In genomic region chr5:134570365-134570758, GRCh38 we compare ENCODE assay signal across 12 cellular contexts. TPM values are rescaled to one million over a fixed set of nuclear protein-coding genes. Genes with fewer than 3 reads are reported as not detected.
DNase-seq lines count a peak whose midpoint lies in the region; ATAC-seq and TF ChIP-seq lines count a peak whose summit lies in the region.
"Had no signal": no experiment of that assay in that cellular context is flagged by ENCODE, and none has a peak within 500 bp of the region (broad histone marks: within the 10 kb centered on the region; RNA-seq: fewer than 3 reads in every experiment).

No MANE protein-coding gene starts in this region.

- no peaks in the 10 kb centered on the region for H3K9me3 ChIP-seq in CD4-positive, alpha-beta T cell (ENCODE audit: control insufficient read depth, low read length)
- H3K9me3 ChIP-seq in H9 (ENCODE audit: control insufficient read depth, low read depth, low read length) (no peaks in the 10 kb centered on the region), PC-9 (ENCODE audit: insufficient read depth, low read depth) (no peaks in the 10 kb centered on the region)

- H4K20me1 ChIP-seq in H9 (ENCODE audit: control insufficient read depth, insufficient read depth, insufficient read length) (no peaks in the 10 kb centered on the region), PC-9 (ENCODE audit: insufficient read depth) (peaks cover 20% of the 10 kb centered on the region)

- no peak overlapping the region for H2AK5ac ChIP-seq in H9 (ENCODE audit: insufficient read length, low read length)

- no peak overlapping the region for H2BK20ac ChIP-seq in H9 (ENCODE audit: low read depth, low read length, poor library complexity, severe bottlenecking)

- no peaks in the 10 kb centered on the region for H3F3A ChIP-seq in PC-9 (ENCODE audit: insufficient read depth, low read depth)

- no peak overlapping the region for H3K4me3 ChIP-seq in PC-9
- H3K4me3 ChIP-seq: GM12878 had no signal

- no peak overlapping the region for H2BK5ac ChIP-seq in H9 (ENCODE audit: insufficient read length, low read length)

- H3K36me3 Mint-ChIP-seq in CD4-positive, alpha-beta T cell (ENCODE audit: low read depth), result peaks cover 94% of the 10 kb centered on the region
- H3K36me3 Mint-ChIP-seq in H9 (ENCODE audit: insufficient read depth in 1 of 3, low read depth in 3 of 3) (peaks cover 28 to 92% (median 75%) of the 10 kb centered on the region in 3 experiments), nephron progenitor cell (ENCODE audit: low read depth) (no peaks in the 10 kb centered on the region)

- no peak overlapping the region for H3K9ac ChIP-seq in H9 (ENCODE audit: extremely low read depth, insufficient read length, low read length)

- no peak overlapping the region for H3K14ac ChIP-seq in H9 (ENCODE audit: insufficient read depth, low read length)

- H3K36me3 ChIP-seq in PC-9 (ENCODE audit: low read depth), result peaks cover 6% of the 10 kb centered on the region; the same call in 1 of the 2 replicates

- H2BK12ac ChIP-seq in H9 (ENCODE audit: insufficient read length, low read depth, low read length), result no peak overlapping the region

- no peak overlapping the region for H3K4me2 ChIP-seq in H9 (ENCODE audit: insufficient read depth, insufficient read length, low read length)
- no peak overlapping the region for H3K4me2 ChIP-seq in PC-9

- H3K9me3 Mint-ChIP-seq in CD4-positive, alpha-beta T cell, result no peaks in the 10 kb centered on the region
- H3K9me3 Mint-ChIP-seq in H9 (no peaks in the 10 kb centered on the region), nephron progenitor cell (no peaks in the 10 kb centered on the region)
- H3K9me3 Mint-ChIP-seq: CD4-positive, CD25-positive, alpha-beta regulatory T cell had no signal

- BruUV-seq in PC-9 (replicated peaks; lab: Mats Ljungman, UMichigan), result no TSS peak

- H3K4me1 ChIP-seq in H9 (ENCODE audit: insufficient read depth, low read length), result no peaks in the 10 kb centered on the region
- H3K4me1 ChIP-seq in PC-9 (replicated peaks; ENCODE audit: insufficient read depth), result no peaks in the 10 kb centered on the region

- no peaks in the 10 kb centered on the region for H3K79me1 ChIP-seq in H9 (ENCODE audit: insufficient read depth, low read depth, low read length, poor library complexity, severe bottlenecking)

- H3K27ac Mint-ChIP-seq in CD4-positive, alpha-beta T cell, result peak overlapping the region; percentile 53
- H3K27ac Mint-ChIP-seq in H9, result peak overlapping the region; percentile 42 to 95 (median 92); a peak in 6 of 7 replicates
- H3K27ac Mint-ChIP-seq in nephron progenitor cell, result peak overlapping the region; percentile 96

- DNase-seq in CD4-positive, alpha-beta T cell, result no peak
- DNase-seq in H9 (no peak), nephron progenitor cell (no peak), PC-9 (no peak)
- DNase-seq: CD4-positive, CD25-positive, alpha-beta regulatory T cell; EL; NCI-H2171 treated with DMSO at 0.1 percent for 48 hours had no signal

- H3K4me1 Mint-ChIP-seq in CD4-positive, alpha-beta T cell (ENCODE audit: low read depth), result no peaks in the 10 kb centered on the region
- H3K4me1 Mint-ChIP-seq in H9 (peaks cover 4 to 12% of the 10 kb centered on the region in 2 experiments), nephron progenitor cell (peaks cover 55% of the 10 kb centered on the region)

- H3K18ac ChIP-seq in H9 (ENCODE audit: insufficient read length, low read depth, low read length), result no peak overlapping the region

- no peak overlapping the region for H3K4ac ChIP-seq in H9 (ENCODE audit: low read depth, low read length)

- H2AFZ ChIP-seq in H9 (ENCODE audit: low read length), result no peak overlapping the region
- H2AFZ ChIP-seq in PC-9, result no peak overlapping the region

- no peaks in the 10 kb centered on the region for H3K79me2 ChIP-seq in H9 (ENCODE audit: insufficient read depth, low read length)
- H3K79me2 ChIP-seq in PC-9 (ENCODE audit: low read depth), result no peaks in the 10 kb centered on the region

- H3K27me3 Mint-ChIP-seq in CD4-positive, alpha-beta T cell, result no peaks in the 10 kb centered on the region
- H3K27me3 Mint-ChIP-seq in H9 (ENCODE audit: low read depth) (no peaks in the 10 kb centered on the region), nephron progenitor cell (ENCODE audit: low read depth, poor library complexity) (no peaks in the 10 kb centered on the region)
- H3K27me3 Mint-ChIP-seq: CD4-positive, CD25-positive, alpha-beta regulatory T cell had no signal

- intact Hi-C loops in CD4-positive, alpha-beta T cell (cut with DNase I, micrococcal nuclease), result no loop called here
- intact Hi-C loops in PC-9 (cut with micrococcal nuclease; ENCODE audit: unreplicated experiment), result no loop called here

- H4K5ac ChIP-seq in H9 (ENCODE audit: insufficient read length, low read depth, low read length), result no peak overlapping the region

- H3T11ph ChIP-seq in H9 (ENCODE audit: low read length), result no peak overlapping the region

- no peak overlapping the region for H4K91ac ChIP-seq in H9 (ENCODE audit: insufficient read length, low read depth, low read length)

- H3K27me3 ChIP-seq in CD4-positive, alpha-beta T cell (ENCODE audit: control insufficient read depth, insufficient read depth, low read length), result no peaks in the 10 kb centered on the region
- H3K27me3 ChIP-seq in H9 (ENCODE audit: insufficient read depth, low read length) (no peaks in the 10 kb centered on the region), PC-9 (ENCODE audit: insufficient read depth, low read depth) (no peaks in the 10 kb centered on the region)

- H4K8ac ChIP-seq in H9 (replicated peaks; ENCODE audit: insufficient read length, low read depth, low read length), result no peak overlapping the region

- ATAC-seq in CD4-positive, alpha-beta T cell (ENCODE audit: poor library complexity), result no peak
- ATAC-seq in HG03039 (IDR thresholded peaks at IDR 0.05; ENCODE audit: unreplicated experiment) (no peak), HG02763 (IDR thresholded peaks at IDR 0.05; ENCODE audit: unreplicated experiment) (no peak)
- ATAC-seq: GM12878, HepG2 had no signal

- no peak overlapping the region for H3K23ac ChIP-seq in H9 (ENCODE audit: insufficient read length, low read depth, low read length)

- no peaks in the 10 kb centered on the region for H3K23me2 ChIP-seq in H9 (ENCODE audit: insufficient read length, low read depth, low read length, poor library complexity, severe bottlenecking)

- no peak overlapping the region for H2BK120ac ChIP-seq in H9 (ENCODE audit: low read depth, low read length, poor library complexity, severe bottlenecking)

- TF ChIP-seq CTCF in CD4-positive, alpha-beta T cell (IDR thresholded peaks at IDR 0.05), result no peak
- TF ChIP-seq CTCF in H9 (conservative IDR thresholded peaks at IDR 0.05) (no peak), nephron progenitor cell (IDR thresholded peaks at IDR 0.05) (no peak), PC-9 (conservative IDR thresholded peaks at IDR 0.05) (no peak)

- H3K27ac ChIP-seq in CD4-positive, alpha-beta T cell (ENCODE audit: low read depth, low read length), result peak overlapping the region; percentile 16
- no peak overlapping the region for H3K27ac ChIP-seq in H9 (ENCODE audit: insufficient read length, low read depth, low read length)
- H3K27ac ChIP-seq in cingulate gyrus (ENCODE audit: low read depth, low read length), result peak overlapping the region; percentile 60
- H3K27ac ChIP-seq in PC-9, result no peak overlapping the region

- CTCF ChIA-PET in CD4-positive, alpha-beta T cell (lab: Charles Lee), result no interaction called here
- CTCF ChIA-PET in PC-9 (lab: Charles Lee), result no interaction called here

- H3K4me3 Mint-ChIP-seq in CD4-positive, alpha-beta T cell, result no peak overlapping the region
- H3K4me3 Mint-ChIP-seq in H9, result no peak overlapping the region
- H3K4me3 Mint-ChIP-seq in nephron progenitor cell, result no peak overlapping the region

- no CpG with 5 or more reads among the region's 9 CpGs for WGBS in H9 (ENCODE audit: extremely low coverage, insufficient read length, low lambda C conversion rate)

- POLR2A ChIA-PET in CD4-positive, alpha-beta T cell (lab: Charles Lee), result no interaction called here
- POLR2A ChIA-PET in PC-9 (lab: Charles Lee; ENCODE audit: unreplicated experiment), result no interaction called here

- no peak overlapping the region for H3K56ac ChIP-seq in H9 (ENCODE audit: insufficient read length, low read depth, low read length)

- no peak overlapping the region for H2BK15ac ChIP-seq in H9 (ENCODE audit: low read depth, low read length)

- no peaks in the 10 kb centered on the region for H3K9me2 ChIP-seq in PC-9 (ENCODE audit: insufficient read depth)

RNA-seq across cellular contexts. Expression of gene JADE2, which starts 44.9 kb away (rescaled TPM):
- total RNA-seq in CD4-positive, alpha-beta T cell, result 100 to 1,000 TPM; 120 to 124 TPM
- total RNA-seq in H9 (2021) (99.7 and 101 TPM in 2 replicates), PC-9 (2021) (82.1 and 83.5 TPM in 2 replicates)

Comparison
In these comparisons a context has a peak if more than half of its experiments do, and no peak if none do; other contexts are left out.
1. H3K27ac ChIP-seq: peak in CD4-positive, alpha-beta T cell (single experiment) and cingulate gyrus (single experiment); none in H9 (single experiment) and PC-9 (single experiment).
2. Peak in every context shown above with its lines, with median percentiles within 50 percentile points of each other: H3K27ac Mint-ChIP-seq.